In the genomic region with DNA sequence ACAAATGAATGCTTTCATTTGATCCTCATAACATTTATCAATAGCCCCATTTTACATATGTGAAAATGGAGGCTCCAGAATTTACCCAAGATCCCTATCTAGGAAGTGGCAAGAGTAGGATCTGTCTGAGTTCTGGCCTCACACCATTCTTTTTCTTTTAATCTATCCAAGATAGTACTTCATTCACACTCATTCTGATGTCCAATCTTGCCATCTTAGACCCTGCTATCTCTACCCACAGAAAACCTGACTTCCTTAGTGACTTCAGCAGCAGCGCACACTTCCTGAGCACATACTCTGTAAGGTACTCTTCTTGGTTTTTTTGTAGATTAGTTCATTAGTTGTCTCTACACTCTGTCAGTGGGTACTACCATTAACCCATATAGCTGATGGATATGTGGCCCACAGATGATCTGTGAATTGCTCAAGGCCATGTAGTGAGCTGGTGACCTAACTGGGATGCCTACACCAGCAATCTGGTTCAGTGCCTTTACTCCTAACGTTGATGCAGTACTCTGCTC, we compare ENCODE assay signal across 1 cellular context.
A peak's percentile ranks its signal among the peaks of the same experiment; 100 is the strongest.
TF ChIP-seq lines count a peak whose summit lies in the region.

No MANE protein-coding gene starts in this region.

TF ChIP-seq in K562, 482 proteins besides CTCF, POLR2A, EP300 and RAD21 (continued from another document and continues in another):
- TF ChIP-seq, protein P1, sequence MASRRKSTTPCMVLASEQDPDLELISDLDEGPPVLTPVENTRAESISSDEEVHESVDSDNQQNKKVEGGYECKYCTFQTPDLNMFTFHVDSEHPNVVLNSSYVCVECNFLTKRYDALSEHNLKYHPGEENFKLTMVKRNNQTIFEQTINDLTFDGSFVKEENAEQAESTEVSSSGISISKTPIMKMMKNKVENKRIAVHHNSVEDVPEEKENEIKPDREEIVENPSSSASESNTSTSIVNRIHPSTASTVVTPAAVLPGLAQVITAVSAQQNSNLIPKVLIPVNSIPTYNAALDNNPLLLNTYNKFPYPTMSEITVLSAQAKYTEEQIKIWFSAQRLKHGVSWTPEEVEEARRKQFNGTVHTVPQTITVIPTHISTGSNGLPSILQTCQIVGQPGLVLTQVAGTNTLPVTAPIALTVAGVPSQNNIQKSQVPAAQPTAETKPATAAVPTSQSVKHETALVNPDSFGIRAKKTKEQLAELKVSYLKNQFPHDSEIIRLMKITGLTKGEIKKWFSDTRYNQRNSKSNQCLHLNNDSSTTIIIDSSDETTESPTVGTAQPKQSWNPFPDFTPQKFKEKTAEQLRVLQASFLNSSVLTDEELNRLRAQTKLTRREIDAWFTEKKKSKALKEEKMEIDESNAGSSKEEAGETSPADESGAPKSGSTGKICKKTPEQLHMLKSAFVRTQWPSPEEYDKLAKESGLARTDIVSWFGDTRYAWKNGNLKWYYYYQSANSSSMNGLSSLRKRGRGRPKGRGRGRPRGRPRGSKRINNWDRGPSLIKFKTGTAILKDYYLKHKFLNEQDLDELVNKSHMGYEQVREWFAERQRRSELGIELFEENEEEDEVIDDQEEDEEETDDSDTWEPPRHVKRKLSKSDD (conservative IDR thresholded peaks at IDR 0.05; ENCODE audit: low read length) = no peak
- TF ChIP-seq RERE (CRISPR knock-in tag; IDR thresholded peaks at IDR 0.05; ENCODE audit: borderline replicate concordance) (no peak), SRSF1 (IDR thresholded peaks at IDR 0.05; ENCODE audit: low read depth, low read length) (no peak), CCAR2 (IDR thresholded peaks at IDR 0.05; ENCODE audit: low read depth, low read length) (no peak), DACH1 (IDR thresholded peaks at IDR 0.05; ENCODE audit: partially characterized antibody) (no peak), ZC3H8 (IDR thresholded peaks at IDR 0.05) (no peak), MYNN (IDR thresholded peaks at IDR 0.05) (no peak), MYNN (CRISPR knock-in tag; IDR thresholded peaks at IDR 0.05) (no peak), DPF2 (IDR thresholded peaks at IDR 0.05) (no peak), TBP (optimal IDR thresholded peaks at IDR 0.05; ENCODE audit: low read depth, low read length) (no peak), BRD4 (IDR thresholded peaks at IDR 0.05) (no peak), NUFIP1 (IDR thresholded peaks at IDR 0.05; ENCODE audit: partially characterized antibody) (peak; percentile 15), NR2C2 (CRISPR knock-in tag; IDR thresholded peaks at IDR 0.05) (no peak), NR2C2 (tag; IDR thresholded peaks at IDR 0.05) (no peak), ATF6 (CRISPR knock-in tag; IDR thresholded peaks at IDR 0.05) (no peak), TCF7L2 (IDR thresholded peaks at IDR 0.05; ENCODE audit: low read depth, low read length) (no peak), DMBX1 (CRISPR knock-in tag; IDR thresholded peaks at IDR 0.05; ENCODE audit: borderline replicate concordance) (peak; percentile 23; the same call in 1 of the 2 replicates), ERF (CRISPR knock-in tag; IDR thresholded peaks at IDR 0.05) (no peak), MAFG (tag; conservative IDR thresholded peaks at IDR 0.05) (no peak), TRIM25 (IDR thresholded peaks at IDR 0.05; ENCODE audit: borderline replicate concordance) (no peak), MYBL2 (IDR thresholded peaks at IDR 0.05; ENCODE audit: low read depth) (no peak), MYBL2 (CRISPR knock-in tag; IDR thresholded peaks at IDR 0.05; ENCODE audit: borderline replicate concordance) (no peak), ZNF696 (CRISPR knock-in tag; conservative IDR thresholded peaks at IDR 0.05) (no peak), ZBTB7A (IDR thresholded peaks at IDR 0.05; ENCODE audit: borderline replicate concordance, control insufficient read depth, low read depth, low read length) (no peak), CBFB (CRISPR knock-in tag; IDR thresholded peaks at IDR 0.05) (no peak), ZNF76 (CRISPR knock-in tag; IDR thresholded peaks at IDR 0.05; ENCODE audit: borderline replicate concordance) (no peak), POLR3G (IDR thresholded peaks at IDR 0.05; ENCODE audit: extremely low read depth, insufficient read length, insufficient replicate concordance) (no peak), CXXC5 (CRISPR knock-in tag; IDR thresholded peaks at IDR 0.05) (peak; percentile 67), NELFE (IDR thresholded peaks at IDR 0.05; ENCODE audit: insufficient read depth, insufficient read length) (no peak), ZNF561 (CRISPR knock-in tag; conservative IDR thresholded peaks at IDR 0.05) (no peak), PREB (CRISPR knock-in tag; IDR thresholded peaks at IDR 0.05) (no peak), SMARCE1 (IDR thresholded peaks at IDR 0.05) (no peak), PCBP1 (IDR thresholded peaks at IDR 0.05; ENCODE audit: low read depth, low read length, poor library complexity, severe bottlenecking) (no peak), BRCA1 (IDR thresholded peaks at IDR 0.05) (no peak), BRCA1 (CRISPR knock-in tag; IDR thresholded peaks at IDR 0.05) (no peak), NR2F6 (CRISPR knock-in tag; IDR thresholded peaks at IDR 0.05) (no peak), SREBF1 (IDR thresholded peaks at IDR 0.05; ENCODE audit: borderline replicate concordance, low read depth, low read length) (no peak), IRF2 (CRISPR knock-in tag; IDR thresholded peaks at IDR 0.05) (no peak), CEBPG (CRISPR knock-in tag; IDR thresholded peaks at IDR 0.05) (no peak), CEBPG (tag; conservative IDR thresholded peaks at IDR 0.05 in 1 of 2, IDR thresholded peaks at IDR 0.05 in 1 of 2) (no peak), COPS2 (conservative IDR thresholded peaks at IDR 0.05) (no peak), CHCHD3 (CRISPR knock-in tag; IDR thresholded peaks at IDR 0.05) (no peak), NCOA6 (IDR thresholded peaks at IDR 0.05) (no peak), HNRNPLL (IDR thresholded peaks at IDR 0.05; ENCODE audit: low read depth, low read length, poor library complexity, severe bottlenecking) (no peak), NR1H2 (CRISPR knock-in tag; IDR thresholded peaks at IDR 0.05) (no peak), HMG20A (CRISPR knock-in tag; conservative IDR thresholded peaks at IDR 0.05) (no peak), SNRNP70 (optimal IDR thresholded peaks at IDR 0.05; ENCODE audit: low read depth, low read length) (no peak), ZNF444 (CRISPR knock-in tag; IDR thresholded peaks at IDR 0.05) (no peak), ZNF75A (CRISPR knock-in tag; IDR thresholded peaks at IDR 0.05) (peak; percentile 8; the same call in 1 of the 2 replicates), CC2D1A (IDR thresholded peaks at IDR 0.05) (no peak), MXI1 (IDR thresholded peaks at IDR 0.05; ENCODE audit: low read depth, low read length) (no peak), FOXJ2 (tag; IDR thresholded peaks at IDR 0.05) (no peak)
- TF ChIP-seq, protein P2, sequence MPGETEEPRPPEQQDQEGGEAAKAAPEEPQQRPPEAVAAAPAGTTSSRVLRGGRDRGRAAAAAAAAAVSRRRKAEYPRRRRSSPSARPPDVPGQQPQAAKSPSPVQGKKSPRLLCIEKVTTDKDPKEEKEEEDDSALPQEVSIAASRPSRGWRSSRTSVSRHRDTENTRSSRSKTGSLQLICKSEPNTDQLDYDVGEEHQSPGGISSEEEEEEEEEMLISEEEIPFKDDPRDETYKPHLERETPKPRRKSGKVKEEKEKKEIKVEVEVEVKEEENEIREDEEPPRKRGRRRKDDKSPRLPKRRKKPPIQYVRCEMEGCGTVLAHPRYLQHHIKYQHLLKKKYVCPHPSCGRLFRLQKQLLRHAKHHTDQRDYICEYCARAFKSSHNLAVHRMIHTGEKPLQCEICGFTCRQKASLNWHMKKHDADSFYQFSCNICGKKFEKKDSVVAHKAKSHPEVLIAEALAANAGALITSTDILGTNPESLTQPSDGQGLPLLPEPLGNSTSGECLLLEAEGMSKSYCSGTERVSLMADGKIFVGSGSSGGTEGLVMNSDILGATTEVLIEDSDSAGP (CRISPR knock-in tag; IDR thresholded peaks at IDR 0.05) = no peak
- TF ChIP-seq, protein P3, sequence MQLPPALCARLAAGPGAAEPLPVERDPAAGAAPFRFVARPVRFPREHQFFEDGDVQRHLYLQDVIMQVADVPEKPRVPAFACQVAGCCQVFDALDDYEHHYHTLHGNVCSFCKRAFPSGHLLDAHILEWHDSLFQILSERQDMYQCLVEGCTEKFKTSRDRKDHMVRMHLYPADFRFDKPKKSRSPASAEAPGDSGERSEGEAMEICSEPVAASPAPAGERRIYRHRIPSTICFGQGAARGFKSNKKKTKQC (CRISPR knock-in tag; IDR thresholded peaks at IDR 0.05) = no peak
- TF ChIP-seq, protein P4, sequence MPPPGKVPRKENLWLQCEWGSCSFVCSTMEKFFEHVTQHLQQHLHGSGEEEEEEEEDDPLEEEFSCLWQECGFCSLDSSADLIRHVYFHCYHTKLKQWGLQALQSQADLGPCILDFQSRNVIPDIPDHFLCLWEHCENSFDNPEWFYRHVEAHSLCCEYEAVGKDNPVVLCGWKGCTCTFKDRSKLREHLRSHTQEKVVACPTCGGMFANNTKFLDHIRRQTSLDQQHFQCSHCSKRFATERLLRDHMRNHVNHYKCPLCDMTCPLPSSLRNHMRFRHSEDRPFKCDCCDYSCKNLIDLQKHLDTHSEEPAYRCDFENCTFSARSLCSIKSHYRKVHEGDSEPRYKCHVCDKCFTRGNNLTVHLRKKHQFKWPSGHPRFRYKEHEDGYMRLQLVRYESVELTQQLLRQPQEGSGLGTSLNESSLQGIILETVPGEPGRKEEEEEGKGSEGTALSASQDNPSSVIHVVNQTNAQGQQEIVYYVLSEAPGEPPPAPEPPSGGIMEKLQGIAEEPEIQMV (tag; conservative IDR thresholded peaks at IDR 0.05; ENCODE audit: low read depth) = peak; percentile 51; the same call in 1 of the 2 replicates
